Comparison of ENCODE assay signal across 17 cellular contexts in the genomic region with DNA sequence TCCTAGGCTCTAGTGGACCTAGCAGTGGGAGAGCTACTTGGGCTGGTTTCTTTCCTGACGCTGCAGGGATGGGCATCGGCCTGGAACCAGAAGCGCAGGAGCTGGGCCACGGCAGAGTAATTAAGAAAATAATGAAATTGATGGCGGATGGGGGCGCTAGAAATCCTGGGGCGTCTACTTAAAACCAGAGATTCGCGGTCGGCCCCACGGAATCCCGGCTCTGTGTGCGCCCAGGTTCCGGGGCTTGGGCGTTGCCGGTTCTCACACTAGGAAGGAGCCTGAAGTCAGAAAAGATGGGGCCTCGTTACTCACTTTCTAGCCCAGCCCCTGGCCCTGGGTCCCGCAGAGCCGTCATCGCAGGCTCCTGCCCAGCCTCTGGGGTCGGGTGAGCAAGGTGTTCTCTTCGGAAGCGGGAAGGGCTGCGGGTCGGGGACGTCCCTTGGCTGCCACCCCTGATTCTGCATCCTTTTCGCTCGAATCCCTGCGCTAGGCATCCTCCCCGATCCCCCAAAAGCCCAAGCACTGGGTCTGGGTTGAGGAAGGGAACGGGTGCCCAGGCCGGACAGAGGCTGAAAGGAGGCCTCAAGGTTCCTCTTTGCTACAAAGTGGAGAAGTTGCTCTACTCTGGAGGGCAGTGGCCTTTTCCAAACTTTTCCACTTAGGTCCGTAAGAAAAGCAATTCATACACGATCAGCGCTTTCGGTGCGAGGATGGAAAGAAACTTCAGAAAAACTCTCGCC. TPM values are rescaled to one million over a fixed set of nuclear protein-coding genes. Genes with fewer than 3 reads are reported as not detected.
DNase-seq lines count a peak whose midpoint lies in the region; ATAC-seq, FAIRE-seq and TF ChIP-seq lines count a peak whose summit lies in the region.
"Had no signal": no experiment of that assay in that cellular context is flagged by ENCODE, and none has a peak within 500 bp of the region (broad histone marks: within the 10 kb centered on the region; RNA-seq: fewer than 3 reads in every experiment).

No MANE protein-coding gene starts in this region.

- POLR2A ChIA-PET in activated CD4-positive, alpha-beta T cell treated with anti-CD3 and anti-CD28 coated beads for 36 hours (lab: Charles Lee): no interaction called here
- POLR2A ChIA-PET in SK-N-SH (lab: Yijun Ruan, JAX): no interaction called here

- no peaks in the 10 kb centered on the region for H4K20me1 ChIP-seq in SK-N-SH (ENCODE audit: insufficient read depth)

- CTCF ChIA-PET in activated CD4-positive, alpha-beta T cell treated with anti-CD3 and anti-CD28 coated beads for 36 hours (lab: Charles Lee): interaction anchor here (0.8 kb wide), 1 partner anchor 176 kb away, joined by 3 read pairs; no protein-coding TSS in a partner anchor
- CTCF ChIA-PET in SK-N-SH (lab: Yijun Ruan, JAX): no interaction called here

- no peak for ATAC-seq in activated CD4-positive, alpha-beta T cell treated with anti-CD3 and anti-CD28 coated beads for 36 hours
- no peak for ATAC-seq in HG03139 (IDR thresholded peaks at IDR 0.05; ENCODE audit: unreplicated experiment)
- ATAC-seq: esophagus mucosa, T-cell had no signal

- no peaks in the 10 kb centered on the region for H3K9me3 Mint-ChIP-seq in activated CD4-positive, alpha-beta T cell treated with anti-CD3 and anti-CD28 coated beads for 36 hours (ENCODE audit: low read depth)
- H3K9me3 Mint-ChIP-seq: T-cell had no signal

- H3K9me3 ChIP-seq in SK-N-SH (no peaks in the 10 kb centered on the region), kidney (ENCODE audit: control insufficient read depth in 1 of 2, low read length in 2 of 2) (no peaks in the 10 kb centered on the region), skeletal muscle tissue (ENCODE audit: control insufficient read depth in 3 of 3, low read length in 3 of 3) (no peaks in the 10 kb centered on the region)
- H3K9me3 ChIP-seq: mucosa of descending colon had no signal

- H3K27ac ChIP-seq in SK-N-SH (ENCODE audit: low read depth in 2 of 2, low read length in 1 of 2) (no peak overlapping the region), kidney (ENCODE audit: low read depth in 2 of 2, low read length in 2 of 2) (no peak overlapping the region), skeletal muscle tissue (ENCODE audit: low read depth, low read length) (no peak overlapping the region)
- H3K27ac ChIP-seq: PC-9 had no signal

- H3K27me3 ChIP-seq in SK-N-SH (ENCODE audit: insufficient read depth) (peaks cover 79% of the 10 kb centered on the region), skeletal muscle tissue (ENCODE audit: control insufficient read depth in 3 of 3, insufficient read depth in 3 of 3, low read length in 3 of 3) (peaks cover 74 to 77% (median 75%) of the 10 kb centered on the region in 3 donors)

- H3K36me3 ChIP-seq in SK-N-SH (replicated peaks in 1 of 2; ENCODE audit: control insufficient read depth in 1 of 2, insufficient read depth in 2 of 2, low read length in 1 of 2) (no peaks in the 10 kb centered on the region), kidney (ENCODE audit: control insufficient read depth in 1 of 2, insufficient read depth in 2 of 2, low read length in 2 of 2) (no peaks in the 10 kb centered on the region), skeletal muscle tissue (ENCODE audit: control insufficient read depth in 3 of 3, insufficient read depth in 3 of 3, low read length in 3 of 3) (no peaks in the 10 kb centered on the region)

- H3K4me1 Mint-ChIP-seq in activated CD4-positive, alpha-beta T cell treated with anti-CD3 and anti-CD28 coated beads for 36 hours: peaks cover 14% of the 10 kb centered on the region

- no peaks in the 10 kb centered on the region for H3F3A ChIP-seq in SK-N-SH (replicated peaks; ENCODE audit: insufficient read depth)

- no peak overlapping the region for H3K27ac Mint-ChIP-seq in activated CD4-positive, alpha-beta T cell treated with anti-CD3 and anti-CD28 coated beads for 36 hours
- H3K27ac Mint-ChIP-seq: T-cell had no signal

- no peak for TF ChIP-seq RAD21 in SK-N-SH (IDR thresholded peaks at IDR 0.05; ENCODE audit: low read length)

- H3K9ac ChIP-seq in SK-N-SH: no peak overlapping the region
- H3K9ac ChIP-seq in kidney (ENCODE audit: low read length in 2 of 2): no peak overlapping the region
- no peak overlapping the region for H3K9ac ChIP-seq in skeletal muscle tissue (ENCODE audit: low read depth in 1 of 3, low read length in 3 of 3)

- H3K4me3 Mint-ChIP-seq in activated CD4-positive, alpha-beta T cell treated with anti-CD3 and anti-CD28 coated beads for 36 hours: no peak overlapping the region
- H3K4me3 Mint-ChIP-seq: T-cell had no signal

- peak overlapping the region in 1 of 2 experiments; percentile 43; a peak in 3 of 4 replicates for H3K4me3 ChIP-seq in SK-N-SH (ENCODE audit: low read depth in 2 of 2, low read length in 1 of 2)
- H3K4me3 ChIP-seq in kidney (ENCODE audit: low read length in 2 of 2): no peak overlapping the region
- peak overlapping the region in 2 of 3 donors; percentile 29 to 49 for H3K4me3 ChIP-seq in skeletal muscle tissue (ENCODE audit: low read length in 3 of 3)
- H3K4me3 ChIP-seq: mucosa of descending colon, PC-9 had no signal

- TF ChIP-seq EP300 in SK-N-SH (IDR thresholded peaks at IDR 0.05; ENCODE audit: borderline replicate concordance in 1 of 2, low read depth in 1 of 2, low read length in 1 of 2): no peak

- FAIRE-seq in kidney (lab: Jason Lieb, UNC): no peak

- WGBS in SK-N-SH (ENCODE audit: low lambda C conversion rate): 3% methylated on average over 19 of the region's 38 CpGs

- TF ChIP-seq CTCF in SK-N-SH (IDR thresholded peaks at IDR 0.05): no peak
- TF ChIP-seq CTCF in kidney (IDR thresholded peaks at IDR 0.05; ENCODE audit: borderline replicate concordance, extremely low read depth, insufficient read depth): no peak

- peak; percentile 10 for DNase-seq in activated CD4-positive, alpha-beta T cell treated with anti-CD3 and anti-CD28 coated beads for 36 hours
- DNase-seq in activated CD4-positive, alpha-beta T cell treated with anti-CD3 and anti-CD28 coated beads, Interleukin-2, amount 50 U/mL, for 1 hour: no peak
- DNase-seq in SK-N-SH (peak; percentile 47), kidney (peak; percentile 56), AG20443 (ENCODE audit: low spot score) (no peak), NCI-H226 (no peak)
- DNase-seq: activated naive CD4-positive, alpha-beta T cell treated with Interleukin-2 at 50 U/mL for 16 hours; cerebellar nuclear complex; PC-9; T-cell had no signal

- no peaks in the 10 kb centered on the region for H3K9me2 ChIP-seq in SK-N-SH

- H3K27me3 Mint-ChIP-seq in activated CD4-positive, alpha-beta T cell treated with anti-CD3 and anti-CD28 coated beads for 36 hours: peaks cover 71% of the 10 kb centered on the region

- intact Hi-C loops in activated CD4-positive, alpha-beta T cell treated with anti-CD3 and anti-CD28 coated beads for 36 hours (cut with DNase I, micrococcal nuclease): no loop called here
- intact Hi-C loops in kidney (cut with DNase I): no loop called here

- peaks cover 0 to 14% of the 10 kb centered on the region in 2 experiments; a peak in 1 of 4 replicates for H3K4me1 ChIP-seq in SK-N-SH (ENCODE audit: control insufficient read depth in 1 of 2, insufficient read depth in 2 of 2, low read depth in 1 of 2, low read length in 1 of 2)
- peaks cover 0 to 8% of the 10 kb centered on the region in 2 donors for H3K4me1 ChIP-seq in kidney (ENCODE audit: control insufficient read depth in 1 of 2, insufficient read depth in 1 of 2, low read depth in 1 of 2, low read length in 2 of 2)
- H3K4me1 ChIP-seq in skeletal muscle tissue (ENCODE audit: control insufficient read depth in 3 of 3, insufficient read depth in 3 of 3, low read length in 3 of 3): peaks cover 21 to 33% (median 27%) of the 10 kb centered on the region in 3 donors

- H3K79me2 ChIP-seq in SK-N-SH (ENCODE audit: insufficient read depth): no peaks in the 10 kb centered on the region

- peak overlapping the region; percentile 48; the same call in 1 of the 2 replicates for H2AFZ ChIP-seq in SK-N-SH (ENCODE audit: low read depth)
- H2AFZ ChIP-seq: PC-9 had no signal

- H3K4me2 ChIP-seq in SK-N-SH: peak overlapping the region; percentile 76
- H3K4me2 ChIP-seq: PC-9 had no signal

- no peaks in the 10 kb centered on the region for H3K36me3 Mint-ChIP-seq in activated CD4-positive, alpha-beta T cell treated with anti-CD3 and anti-CD28 coated beads for 36 hours (ENCODE audit: low read depth)
- H3K36me3 Mint-ChIP-seq: T-cell had no signal

TF ChIP-seq in SK-N-SH, 30 proteins besides CTCF, POLR2A, EP300 and RAD21 (continues in another document):
- TF ChIP-seq CHD2 (IDR thresholded peaks at IDR 0.05; ENCODE audit: low read length, partially characterized antibody): no peak
- no peak for TF ChIP-seq FOXM1 (IDR thresholded peaks at IDR 0.05; ENCODE audit: low read depth)
- TF ChIP-seq POLR2AphosphoS5 (IDR thresholded peaks at IDR 0.05; ENCODE audit: low read depth, low read length): no peak
- TF ChIP-seq FOSL2 (IDR thresholded peaks at IDR 0.05; ENCODE audit: borderline replicate concordance, low read depth): no peak
- no peak for TF ChIP-seq EZH2phosphoT487 (IDR thresholded peaks at IDR 0.05; ENCODE audit: borderline replicate concordance, low read depth)
- TF ChIP-seq NRF1 (IDR thresholded peaks at IDR 0.05; ENCODE audit: low read depth, low read length): no peak

RNA-seq across cellular contexts. Expression of a gene that starts 6.1 kb away (rescaled TPM):
- not detected for total RNA-seq in activated CD4-positive, alpha-beta T cell treated with anti-CD3 and anti-CD28 coated beads for 36 hours
- polyA plus RNA-seq in SK-N-SH (2012; rRNA removed): not detected in 2 replicates
- not detected in 2 replicates for polyA plus RNA-seq in SK-N-SH (2012; cell fraction: cytosol; rRNA removed)
- polyA plus RNA-seq in SK-N-SH (2012; cell fraction: nucleus; rRNA removed): not detected in 2 replicates
- not detected for total RNA-seq in kidney
- polyA plus RNA-seq in kidney (ENCODE audit: insufficient read depth, low read depth, low replicate concordance): not detected
- total RNA-seq in skeletal muscle tissue: not detected
- total RNA-seq: A172, esophagus mucosa, mucosa of descending colon, PC-9, renal cortical epithelial cell, subcutaneous adipose tissue, T-cell had no signal

Comparison
In these comparisons a context has a peak if more than half of its experiments do, and no peak if none do; other contexts are left out.
1. DNase-seq: peak in activated CD4-positive, alpha-beta T cell treated with anti-CD3 and anti-CD28 coated beads for 36 hours (single experiment), SK-N-SH (single experiment) and kidney (single experiment); none in activated CD4-positive, alpha-beta T cell treated with anti-CD3 and anti-CD28 coated beads, Interleukin-2, amount 50 U/mL, for 1 hour (single experiment), AG20443 (single experiment) and NCI-H226 (single experiment).
2. H3K4me3 ChIP-seq: peak in skeletal muscle tissue (2 of 3); none in kidney (0 of 2).